In the genomic region with DNA sequence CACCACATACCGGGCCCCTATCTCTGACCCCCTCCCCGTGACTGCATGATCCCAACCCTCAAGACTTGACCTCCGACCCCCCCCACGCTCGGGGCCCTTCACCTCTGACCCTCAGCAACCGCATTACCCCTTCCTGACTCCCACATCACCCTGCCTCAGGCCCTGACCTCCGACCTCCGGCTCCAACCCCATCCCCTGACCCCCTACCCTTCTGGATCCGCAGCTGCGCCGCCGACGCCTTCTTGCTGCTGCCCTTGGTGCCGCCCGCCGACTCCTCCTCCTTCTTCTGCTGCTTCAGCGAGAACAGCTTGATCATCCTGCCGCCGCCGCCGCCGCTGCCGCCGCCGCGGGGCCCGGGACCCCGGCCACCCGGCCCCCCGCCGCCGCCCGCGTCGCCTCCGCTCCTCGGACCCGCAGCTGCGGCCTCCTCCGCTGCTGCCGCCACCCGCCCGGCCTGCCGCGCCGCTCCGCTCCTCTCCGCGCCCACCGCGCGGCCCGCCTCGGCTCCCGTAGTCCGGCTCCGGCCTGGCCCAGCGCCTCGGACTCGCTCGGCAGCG, we compare ENCODE assay signal across 8 cellular contexts. TPM values are rescaled to one million over a fixed set of nuclear protein-coding genes. Genes with fewer than 3 reads are reported as not detected.
DNase-seq lines count a peak whose midpoint lies in the region; ATAC-seq lines count a peak whose summit lies in the region.

A gene (minus strand): TSS at position 546 of the 557 bp plus-strand sequence. CDS start 230 bp downstream, at position 316.

- H3K4me1 ChIP-seq in adipocyte (ENCODE audit: control insufficient read depth, insufficient read depth, low read length) (peaks cover 57% of the 10 kb centered on the region), right cardiac atrium (ENCODE audit: control insufficient read depth, insufficient read depth, low read length) (peaks cover 21% of the 10 kb centered on the region), skeletal muscle satellite cell (ENCODE audit: control insufficient read depth, insufficient read depth, low read length) (peaks cover 52% of the 10 kb centered on the region)

- H3K9me3 ChIP-seq in MG63 (no peaks in the 10 kb centered on the region), adipocyte (ENCODE audit: control insufficient read depth, low read length) (no peaks in the 10 kb centered on the region), right cardiac atrium (ENCODE audit: control insufficient read depth, low read length) (no peaks in the 10 kb centered on the region), skeletal muscle satellite cell (replicated peaks; ENCODE audit: low read length) (no peaks in the 10 kb centered on the region)

- H3K9ac ChIP-seq in adipocyte (ENCODE audit: low read length): peak within 1 kb of the TSS; percentile 98
- peak within 1 kb of the TSS; percentile 98 for H3K9ac ChIP-seq in skeletal muscle satellite cell (ENCODE audit: low read depth, low read length)

- intact Hi-C loops in right cardiac atrium (cut with DNase I): no loop called here

- under 1% methylated on average over 62 of the region's 62 CpGs for WGBS in right cardiac atrium

- peak within 1 kb of the TSS; percentile 99 for H3K27ac ChIP-seq in right cardiac atrium (ENCODE audit: low read length)

- peak; percentile 1 for ATAC-seq in GM18867 (IDR thresholded peaks at IDR 0.05; ENCODE audit: unreplicated experiment)
- no peak for ATAC-seq in right cardiac atrium
- ATAC-seq in HG02571 (IDR thresholded peaks at IDR 0.05; ENCODE audit: unreplicated experiment): no peak

- peaks cover 42% of the 10 kb centered on the region for H3K36me3 ChIP-seq in MG63
- H3K36me3 ChIP-seq in adipocyte (ENCODE audit: control insufficient read depth, insufficient read depth, low read length, severe bottlenecking): peaks cover 16% of the 10 kb centered on the region
- peaks cover 13% of the 10 kb centered on the region for H3K36me3 ChIP-seq in skeletal muscle satellite cell (ENCODE audit: insufficient read depth, low read length)

- H3K4me3 ChIP-seq in MG63 (peak within 1 kb of the TSS; percentile 89), adipocyte (ENCODE audit: low read length) (peak within 1 kb of the TSS; percentile 92), right cardiac atrium (ENCODE audit: low read length) (peak within 1 kb of the TSS; percentile 74), skeletal muscle satellite cell (ENCODE audit: low read length) (peak within 1 kb of the TSS; percentile 94)

- no peaks in the 10 kb centered on the region for H3K27me3 ChIP-seq in MG63
- no peaks in the 10 kb centered on the region for H3K27me3 ChIP-seq in adipocyte (replicated peaks; ENCODE audit: control insufficient read depth, insufficient read depth, low read length)
- no peaks in the 10 kb centered on the region for H3K27me3 ChIP-seq in right cardiac atrium (ENCODE audit: control insufficient read depth, insufficient read depth)
- peaks cover under 1% of the 10 kb centered on the region for H3K27me3 ChIP-seq in skeletal muscle satellite cell (ENCODE audit: control insufficient read depth, insufficient read depth, low read length)

- DNase-seq in MG63 (no peak), adipocyte (ENCODE audit: low read depth) (peak; percentile 67), right cardiac atrium (peak; percentile 76 to 95 (median 88)), NCI-H226 (no peak), NCI-H2227 (lab: John Stamatoyannopoulos, UW; ENCODE audit: unreplicated experiment) (no peak)

- peak within 1 kb of the TSS; percentile 98 for H3K4me2 ChIP-seq in skeletal muscle satellite cell (ENCODE audit: low read length)

RNA-seq across cellular contexts. Expression of the gene that starts here (rescaled TPM):
- total RNA-seq in MG63 (2014; rRNA removed; shearing (Covaris generic); ENCODE audit: low replicate concordance): 132 and 239 TPM in 2 replicates
- total RNA-seq in right cardiac atrium: 100 to 1,000 TPM; 117 to 137 (median 123) TPM
- polyA plus RNA-seq in right cardiac atrium: 92.7 TPM
- 64.6 and 93.0 TPM in 2 replicates for total RNA-seq in skeletal muscle satellite cell (2012; rRNA removed)

Comparison
In these comparisons a context has a peak if more than half of its experiments do, and no peak if none do; other contexts are left out.
1. DNase-seq: peak in adipocyte (single experiment) and right cardiac atrium (3 of 3); none in MG63 (single experiment), NCI-H226 (single experiment) and NCI-H2227 (single experiment).
2. Peak in every context shown above with its lines, with median percentiles within 50 percentile points of each other: H3K4me3 ChIP-seq.